In genomic region chr13:114066956-114067355, GRCh38 we compare ENCODE assay signal across 1 cellular context.
TF ChIP-seq lines count a peak whose summit lies in the region.

No MANE protein-coding gene starts in this region.

TF ChIP-seq in HepG2, 621 proteins besides CTCF, POLR2A, EP300 and RAD21 (continued from another document):
- TF ChIP-seq, protein P1, sequence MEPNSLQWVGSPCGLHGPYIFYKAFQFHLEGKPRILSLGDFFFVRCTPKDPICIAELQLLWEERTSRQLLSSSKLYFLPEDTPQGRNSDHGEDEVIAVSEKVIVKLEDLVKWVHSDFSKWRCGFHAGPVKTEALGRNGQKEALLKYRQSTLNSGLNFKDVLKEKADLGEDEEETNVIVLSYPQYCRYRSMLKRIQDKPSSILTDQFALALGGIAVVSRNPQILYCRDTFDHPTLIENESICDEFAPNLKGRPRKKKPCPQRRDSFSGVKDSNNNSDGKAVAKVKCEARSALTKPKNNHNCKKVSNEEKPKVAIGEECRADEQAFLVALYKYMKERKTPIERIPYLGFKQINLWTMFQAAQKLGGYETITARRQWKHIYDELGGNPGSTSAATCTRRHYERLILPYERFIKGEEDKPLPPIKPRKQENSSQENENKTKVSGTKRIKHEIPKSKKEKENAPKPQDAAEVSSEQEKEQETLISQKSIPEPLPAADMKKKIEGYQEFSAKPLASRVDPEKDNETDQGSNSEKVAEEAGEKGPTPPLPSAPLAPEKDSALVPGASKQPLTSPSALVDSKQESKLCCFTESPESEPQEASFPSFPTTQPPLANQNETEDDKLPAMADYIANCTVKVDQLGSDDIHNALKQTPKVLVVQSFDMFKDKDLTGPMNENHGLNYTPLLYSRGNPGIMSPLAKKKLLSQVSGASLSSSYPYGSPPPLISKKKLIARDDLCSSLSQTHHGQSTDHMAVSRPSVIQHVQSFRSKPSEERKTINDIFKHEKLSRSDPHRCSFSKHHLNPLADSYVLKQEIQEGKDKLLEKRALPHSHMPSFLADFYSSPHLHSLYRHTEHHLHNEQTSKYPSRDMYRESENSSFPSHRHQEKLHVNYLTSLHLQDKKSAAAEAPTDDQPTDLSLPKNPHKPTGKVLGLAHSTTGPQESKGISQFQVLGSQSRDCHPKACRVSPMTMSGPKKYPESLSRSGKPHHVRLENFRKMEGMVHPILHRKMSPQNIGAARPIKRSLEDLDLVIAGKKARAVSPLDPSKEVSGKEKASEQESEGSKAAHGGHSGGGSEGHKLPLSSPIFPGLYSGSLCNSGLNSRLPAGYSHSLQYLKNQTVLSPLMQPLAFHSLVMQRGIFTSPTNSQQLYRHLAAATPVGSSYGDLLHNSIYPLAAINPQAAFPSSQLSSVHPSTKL (CRISPR knock-in tag; IDR thresholded peaks at IDR 0.05): no peak
- TF ChIP-seq ZNF326 (CRISPR knock-in tag; IDR thresholded peaks at IDR 0.05; ENCODE audit: borderline replicate concordance) (no peak), SETDB1 (CRISPR knock-in tag; IDR thresholded peaks at IDR 0.05; ENCODE audit: borderline replicate concordance) (no peak), ZNF160 (CRISPR knock-in tag; IDR thresholded peaks at IDR 0.05) (no peak), NKX3-1 (CRISPR knock-in tag; IDR thresholded peaks at IDR 0.05) (no peak), SP4 (CRISPR knock-in tag; IDR thresholded peaks at IDR 0.05) (no peak), NFKB2 (CRISPR knock-in tag; IDR thresholded peaks at IDR 0.05; ENCODE audit: borderline replicate concordance) (no peak)
- TF ChIP-seq, protein P2, sequence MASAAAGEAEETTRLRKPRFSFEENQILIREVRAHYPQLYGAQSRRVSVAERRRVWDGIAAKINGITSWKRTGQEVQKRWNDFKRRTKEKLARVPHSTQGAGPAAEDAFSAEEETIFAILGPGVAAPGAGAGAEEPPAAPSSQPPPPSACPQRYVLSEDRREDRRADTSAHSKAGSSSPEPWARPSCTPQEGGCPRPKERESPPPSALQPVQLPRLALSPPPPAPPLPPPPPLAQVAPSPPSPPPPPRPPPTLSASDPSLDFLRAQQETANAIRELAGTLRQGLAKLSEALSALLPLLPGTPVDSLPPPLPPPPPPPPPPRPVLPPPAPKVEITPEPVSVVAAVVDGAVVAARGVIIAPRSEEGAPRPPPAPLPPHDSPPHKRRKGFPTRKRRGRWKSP (CRISPR knock-in tag; IDR thresholded peaks at IDR 0.05): no peak
- TF ChIP-seq, protein P3, sequence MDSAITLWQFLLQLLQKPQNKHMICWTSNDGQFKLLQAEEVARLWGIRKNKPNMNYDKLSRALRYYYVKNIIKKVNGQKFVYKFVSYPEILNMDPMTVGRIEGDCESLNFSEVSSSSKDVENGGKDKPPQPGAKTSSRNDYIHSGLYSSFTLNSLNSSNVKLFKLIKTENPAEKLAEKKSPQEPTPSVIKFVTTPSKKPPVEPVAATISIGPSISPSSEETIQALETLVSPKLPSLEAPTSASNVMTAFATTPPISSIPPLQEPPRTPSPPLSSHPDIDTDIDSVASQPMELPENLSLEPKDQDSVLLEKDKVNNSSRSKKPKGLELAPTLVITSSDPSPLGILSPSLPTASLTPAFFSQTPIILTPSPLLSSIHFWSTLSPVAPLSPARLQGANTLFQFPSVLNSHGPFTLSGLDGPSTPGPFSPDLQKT (CRISPR knock-in tag; IDR thresholded peaks at IDR 0.05; ENCODE audit: borderline replicate concordance): no peak
